In genomic region chr20:45470262-45470931, GRCh38 we compare ENCODE assay signal across 1 cellular context.
A peak's percentile ranks its signal among the peaks of the same experiment; 100 is the strongest.
TF ChIP-seq lines count a peak whose summit lies in the region.

No MANE protein-coding gene starts in this region.

TF ChIP-seq in HepG2, 621 proteins besides CTCF, POLR2A, EP300 and RAD21 (continued from another document and continues in another):
- TF ChIP-seq MTF2 (CRISPR knock-in tag; IDR thresholded peaks at IDR 0.05; ENCODE audit: borderline replicate concordance): 0 out of 2 replicates have a peak, but pooled peaks have one; percentile 72
- TF ChIP-seq FOXO1 (CRISPR knock-in tag; IDR thresholded peaks at IDR 0.05): peak; percentile 32; the same call in 1 of the 2 replicates
- no peak for TF ChIP-seq TBL1XR1 (IDR thresholded peaks at IDR 0.05; ENCODE audit: borderline replicate concordance, low read length, partially characterized antibody)
- TF ChIP-seq ZNF17 (CRISPR knock-in tag; IDR thresholded peaks at IDR 0.05): no peak
- TF ChIP-seq ZHX2 (IDR thresholded peaks at IDR 0.05; ENCODE audit: low read depth): no peak
- TF ChIP-seq ZHX2 (CRISPR knock-in tag; IDR thresholded peaks at IDR 0.05; ENCODE audit: borderline replicate concordance): 0 out of 2 replicates have a peak, but pooled peaks have one; percentile 17
- TF ChIP-seq, protein P1, sequence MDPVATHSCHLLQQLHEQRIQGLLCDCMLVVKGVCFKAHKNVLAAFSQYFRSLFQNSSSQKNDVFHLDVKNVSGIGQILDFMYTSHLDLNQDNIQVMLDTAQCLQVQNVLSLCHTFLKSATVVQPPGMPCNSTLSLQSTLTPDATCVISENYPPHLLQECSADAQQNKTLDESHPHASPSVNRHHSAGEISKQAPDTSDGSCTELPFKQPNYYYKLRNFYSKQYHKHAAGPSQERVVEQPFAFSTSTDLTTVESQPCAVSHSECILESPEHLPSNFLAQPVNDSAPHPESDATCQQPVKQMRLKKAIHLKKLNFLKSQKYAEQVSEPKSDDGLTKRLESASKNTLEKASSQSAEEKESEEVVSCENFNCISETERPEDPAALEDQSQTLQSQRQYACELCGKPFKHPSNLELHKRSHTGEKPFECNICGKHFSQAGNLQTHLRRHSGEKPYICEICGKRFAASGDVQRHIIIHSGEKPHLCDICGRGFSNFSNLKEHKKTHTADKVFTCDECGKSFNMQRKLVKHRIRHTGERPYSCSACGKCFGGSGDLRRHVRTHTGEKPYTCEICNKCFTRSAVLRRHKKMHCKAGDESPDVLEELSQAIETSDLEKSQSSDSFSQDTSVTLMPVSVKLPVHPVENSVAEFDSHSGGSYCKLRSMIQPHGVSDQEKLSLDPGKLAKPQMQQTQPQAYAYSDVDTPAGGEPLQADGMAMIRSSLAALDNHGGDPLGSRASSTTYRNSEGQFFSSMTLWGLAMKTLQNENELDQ (CRISPR knock-in tag; IDR thresholded peaks at IDR 0.05; ENCODE audit: borderline replicate concordance): no peak
- TF ChIP-seq, protein P2, sequence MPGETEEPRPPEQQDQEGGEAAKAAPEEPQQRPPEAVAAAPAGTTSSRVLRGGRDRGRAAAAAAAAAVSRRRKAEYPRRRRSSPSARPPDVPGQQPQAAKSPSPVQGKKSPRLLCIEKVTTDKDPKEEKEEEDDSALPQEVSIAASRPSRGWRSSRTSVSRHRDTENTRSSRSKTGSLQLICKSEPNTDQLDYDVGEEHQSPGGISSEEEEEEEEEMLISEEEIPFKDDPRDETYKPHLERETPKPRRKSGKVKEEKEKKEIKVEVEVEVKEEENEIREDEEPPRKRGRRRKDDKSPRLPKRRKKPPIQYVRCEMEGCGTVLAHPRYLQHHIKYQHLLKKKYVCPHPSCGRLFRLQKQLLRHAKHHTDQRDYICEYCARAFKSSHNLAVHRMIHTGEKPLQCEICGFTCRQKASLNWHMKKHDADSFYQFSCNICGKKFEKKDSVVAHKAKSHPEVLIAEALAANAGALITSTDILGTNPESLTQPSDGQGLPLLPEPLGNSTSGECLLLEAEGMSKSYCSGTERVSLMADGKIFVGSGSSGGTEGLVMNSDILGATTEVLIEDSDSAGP (CRISPR knock-in tag; IDR thresholded peaks at IDR 0.05; ENCODE audit: borderline replicate concordance): peak; percentile 51; the same call in 1 of the 2 replicates
- TF ChIP-seq ZNF589 (CRISPR knock-in tag; conservative IDR thresholded peaks at IDR 0.05): no peak
- no peak for TF ChIP-seq CEBPG (CRISPR knock-in tag; IDR thresholded peaks at IDR 0.05)
- TF ChIP-seq HOXA3 (CRISPR knock-in tag; IDR thresholded peaks at IDR 0.05): no peak
- TF ChIP-seq PATZ1 (CRISPR knock-in tag; IDR thresholded peaks at IDR 0.05): peak; percentile 70
- peak; percentile 61; the same call in 1 of the 2 replicates for TF ChIP-seq NRL (CRISPR knock-in tag; IDR thresholded peaks at IDR 0.05; ENCODE audit: borderline replicate concordance)
- TF ChIP-seq ZNF337 (CRISPR knock-in tag; IDR thresholded peaks at IDR 0.05; ENCODE audit: borderline replicate concordance, low read depth): no peak
- no peak for TF ChIP-seq ZNF747 (CRISPR knock-in tag; IDR thresholded peaks at IDR 0.05; ENCODE audit: borderline replicate concordance)
- TF ChIP-seq PHF8 (CRISPR knock-in tag; IDR thresholded peaks at IDR 0.05): 0 out of 2 replicates have a peak, but pooled peaks have one; percentile 23
- TF ChIP-seq ONECUT2 (CRISPR knock-in tag; IDR thresholded peaks at IDR 0.05): no peak
- TF ChIP-seq ZNF569 (CRISPR knock-in tag; IDR thresholded peaks at IDR 0.05; ENCODE audit: borderline replicate concordance): no peak
- TF ChIP-seq, protein P3, sequence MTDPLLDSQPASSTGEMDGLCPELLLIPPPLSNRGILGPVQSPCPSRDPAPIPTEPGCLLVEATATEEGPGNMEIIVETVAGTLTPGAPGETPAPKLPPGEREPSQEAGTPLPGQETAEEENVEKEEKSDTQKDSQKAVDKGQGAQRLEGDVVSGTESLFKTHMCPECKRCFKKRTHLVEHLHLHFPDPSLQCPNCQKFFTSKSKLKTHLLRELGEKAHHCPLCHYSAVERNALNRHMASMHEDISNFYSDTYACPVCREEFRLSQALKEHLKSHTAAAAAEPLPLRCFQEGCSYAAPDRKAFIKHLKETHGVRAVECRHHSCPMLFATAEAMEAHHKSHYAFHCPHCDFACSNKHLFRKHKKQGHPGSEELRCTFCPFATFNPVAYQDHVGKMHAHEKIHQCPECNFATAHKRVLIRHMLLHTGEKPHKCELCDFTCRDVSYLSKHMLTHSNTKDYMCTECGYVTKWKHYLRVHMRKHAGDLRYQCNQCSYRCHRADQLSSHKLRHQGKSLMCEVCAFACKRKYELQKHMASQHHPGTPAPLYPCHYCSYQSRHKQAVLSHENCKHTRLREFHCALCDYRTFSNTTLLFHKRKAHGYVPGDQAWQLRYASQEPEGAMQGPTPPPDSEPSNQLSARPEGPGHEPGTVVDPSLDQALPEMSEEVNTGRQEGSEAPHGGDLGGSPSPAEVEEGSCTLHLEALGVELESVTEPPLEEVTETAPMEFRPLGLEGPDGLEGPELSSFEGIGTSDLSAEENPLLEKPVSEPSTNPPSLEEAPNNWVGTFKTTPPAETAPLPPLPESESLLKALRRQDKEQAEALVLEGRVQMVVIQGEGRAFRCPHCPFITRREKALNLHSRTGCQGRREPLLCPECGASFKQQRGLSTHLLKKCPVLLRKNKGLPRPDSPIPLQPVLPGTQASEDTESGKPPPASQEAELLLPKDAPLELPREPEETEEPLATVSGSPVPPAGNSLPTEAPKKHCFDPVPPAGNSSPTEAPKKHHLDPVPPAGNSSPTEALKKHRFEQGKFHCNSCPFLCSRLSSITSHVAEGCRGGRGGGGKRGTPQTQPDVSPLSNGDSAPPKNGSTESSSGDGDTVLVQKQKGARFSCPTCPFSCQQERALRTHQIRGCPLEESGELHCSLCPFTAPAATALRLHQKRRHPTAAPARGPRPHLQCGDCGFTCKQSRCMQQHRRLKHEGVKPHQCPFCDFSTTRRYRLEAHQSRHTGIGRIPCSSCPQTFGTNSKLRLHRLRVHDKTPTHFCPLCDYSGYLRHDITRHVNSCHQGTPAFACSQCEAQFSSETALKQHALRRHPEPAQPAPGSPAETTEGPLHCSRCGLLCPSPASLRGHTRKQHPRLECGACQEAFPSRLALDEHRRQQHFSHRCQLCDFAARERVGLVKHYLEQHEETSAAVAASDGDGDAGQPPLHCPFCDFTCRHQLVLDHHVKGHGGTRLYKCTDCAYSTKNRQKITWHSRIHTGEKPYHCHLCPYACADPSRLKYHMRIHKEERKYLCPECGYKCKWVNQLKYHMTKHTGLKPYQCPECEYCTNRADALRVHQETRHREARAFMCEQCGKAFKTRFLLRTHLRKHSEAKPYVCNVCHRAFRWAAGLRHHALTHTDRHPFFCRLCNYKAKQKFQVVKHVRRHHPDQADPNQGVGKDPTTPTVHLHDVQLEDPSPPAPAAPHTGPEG (CRISPR knock-in tag; IDR thresholded peaks at IDR 0.05): no peak
- no peak for TF ChIP-seq SUZ12 (IDR thresholded peaks at IDR 0.05; ENCODE audit: low read depth, low read length)
- no peak for TF ChIP-seq ZNF362 (CRISPR knock-in tag; IDR thresholded peaks at IDR 0.05; ENCODE audit: borderline replicate concordance)
- no peak for TF ChIP-seq PHF21A (CRISPR knock-in tag; IDR thresholded peaks at IDR 0.05)
- TF ChIP-seq ZFY (CRISPR knock-in tag; IDR thresholded peaks at IDR 0.05): 0 out of 2 replicates have a peak, but pooled peaks have one; percentile 32
- no peak for TF ChIP-seq ZNF44 (CRISPR knock-in tag; IDR thresholded peaks at IDR 0.05)
- TF ChIP-seq, protein P4, sequence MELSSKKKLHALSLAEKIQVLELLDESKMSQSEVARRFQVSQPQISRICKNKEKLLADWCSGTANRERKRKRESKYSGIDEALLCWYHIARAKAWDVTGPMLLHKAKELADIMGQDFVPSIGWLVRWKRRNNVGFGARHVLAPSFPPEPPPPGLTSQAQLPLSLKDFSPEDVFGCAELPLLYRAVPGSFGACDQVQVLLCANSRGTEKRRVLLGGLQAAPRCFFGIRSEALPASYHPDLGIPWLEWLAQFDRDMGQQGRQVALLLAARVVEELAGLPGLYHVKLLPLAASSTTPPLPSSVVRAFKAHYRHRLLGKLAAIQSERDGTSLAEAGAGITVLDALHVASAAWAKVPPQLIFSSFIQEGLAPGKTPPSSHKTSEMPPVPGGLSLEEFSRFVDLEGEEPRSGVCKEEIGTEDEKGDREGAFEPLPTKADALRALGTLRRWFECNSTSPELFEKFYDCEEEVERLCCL (CRISPR knock-in tag; IDR thresholded peaks at IDR 0.05; ENCODE audit: borderline replicate concordance): 0 out of 2 replicates have a peak, but pooled peaks have one; percentile 28
- no peak for TF ChIP-seq ARNTL (CRISPR knock-in tag; IDR thresholded peaks at IDR 0.05)
- TF ChIP-seq ZBTB7A (CRISPR knock-in tag; IDR thresholded peaks at IDR 0.05): peak; percentile 23; the same call in 1 of the 2 replicates
- no peak for TF ChIP-seq ATF1 (CRISPR knock-in tag; IDR thresholded peaks at IDR 0.05)
- no peak for TF ChIP-seq BORCS8-MEF2B (CRISPR knock-in tag; IDR thresholded peaks at IDR 0.05)
- no peak for TF ChIP-seq ZNF343 (CRISPR knock-in tag; IDR thresholded peaks at IDR 0.05)
- TF ChIP-seq ZNF556 (CRISPR knock-in tag; IDR thresholded peaks at IDR 0.05; ENCODE audit: borderline replicate concordance): 0 out of 2 replicates have a peak, but pooled peaks have one; percentile 25
- no peak for TF ChIP-seq ATF7-NPFF (CRISPR knock-in tag; IDR thresholded peaks at IDR 0.05; ENCODE audit: low read depth)
- peak; percentile 16; the same call in 1 of the 2 replicates for TF ChIP-seq ZGPAT (CRISPR knock-in tag; IDR thresholded peaks at IDR 0.05)
- TF ChIP-seq ZSCAN21 (CRISPR knock-in tag; IDR thresholded peaks at IDR 0.05; ENCODE audit: borderline replicate concordance): no peak
- no peak for TF ChIP-seq CCAR2 (optimal IDR thresholded peaks at IDR 0.05; ENCODE audit: low read depth, low read length)
- TF ChIP-seq MXI1 (IDR thresholded peaks at IDR 0.05; ENCODE audit: borderline replicate concordance, low read depth, low read length): no peak
- TF ChIP-seq ZFP90 (CRISPR knock-in tag; IDR thresholded peaks at IDR 0.05; ENCODE audit: borderline replicate concordance): 0 out of 2 replicates have a peak, but pooled peaks have one; percentile 11
